ENCODE assay signal across 30 cellular contexts in genomic region chrX:2432298-2432863, GRCh38.
"Had no signal": no experiment of that assay in that cellular context is flagged by ENCODE, and none has a peak within 500 bp of the region (broad histone marks: within the 10 kb centered on the region; RNA-seq: fewer than 3 reads in every experiment).

No MANE protein-coding gene starts in this region.

- DNase-seq: activated CD4-positive, alpha-beta memory T cell treated with anti-CD3 and anti-CD28 coated beads, Interleukin-2, amount 10 ng/mL, durations not matched to agents 7 days and 5 days; activated CD4-positive, alpha-beta T cell treated with anti-CD3 and anti-CD28 coated beads, Interleukin-2, amount 10 ng/mL, durations not matched to agents 7 days and 5 days; activated CD8-positive, alpha-beta memory T cell treated with anti-CD3 and anti-CD28 coated beads, Interleukin-2, amount 50 U/mL, for 48 hours; activated gamma-delta T cell; activated naive CD4-positive, alpha-beta T cell treated with anti-CD3 and anti-CD28 coated beads, Interleukin-2, amount 10 ng/mL, durations not matched to agents 7 days and 5 days; activated naive CD8-positive, alpha-beta T cell treated with anti-CD3 and anti-CD28 coated beads, Interleukin-2, amount 10 ng/mL, durations not matched to agents 7 days and 5 days; activated T-cell treated with anti-CD3 and anti-CD28 coated beads, Interleukin-2, amount 50 U/mL, for 24 hours; cerebellar nuclear complex; colonic mucosa; dorsolateral prefrontal cortex; effector memory CD4-positive, alpha-beta T cell; erythroblast; head of caudate nucleus; hippocampal formation; left cardiac atrium; natural killer cell; stimulated activated CD4-positive, alpha-beta T cell treated with anti-CD3 and anti-CD28 coated beads, Interleukin-12 subunit alpha, Interleukin-12 subunit beta, amount 100 ng/mL, for 4 hours; stimulated activated CD4-positive, alpha-beta T cell treated with anti-CD3 and anti-CD28 coated beads, Interleukin-4, amount 100 ng/mL, for 24 hours; stomach; T-helper 1 cell; tibial artery had no signal

- H3K9me3 Mint-ChIP-seq: natural killer cell; stimulated activated effector memory CD8-positive, alpha-beta T cell treated with anti-CD3 and anti-CD28 coated beads, Interleukin-12 subunit alpha, Interleukin-12 subunit beta, amount 100 ng/mL, for 72 hours had no signal

- H3K4me1 Mint-ChIP-seq: activated CD4-positive, alpha-beta memory T cell treated with anti-CD3 and anti-CD28 coated beads, Interleukin-2, amount 10 ng/mL, durations not matched to agents 7 days and 5 days; activated CD4-positive, alpha-beta T cell treated with anti-CD3 and anti-CD28 coated beads, Interleukin-2, amount 10 ng/mL, durations not matched to agents 7 days and 5 days; activated naive CD4-positive, alpha-beta T cell treated with anti-CD3 and anti-CD28 coated beads, Interleukin-2, amount 10 ng/mL, durations not matched to agents 7 days and 5 days; activated naive CD8-positive, alpha-beta T cell treated with anti-CD3 and anti-CD28 coated beads, Interleukin-2, amount 10 ng/mL, durations not matched to agents 7 days and 5 days had no signal

- H3K36me3 ChIP-seq: cardiac muscle cell, colonic mucosa, neural progenitor cell had no signal

- H3K4me1 ChIP-seq: ascending aorta, colonic mucosa, gastroesophageal sphincter, neural progenitor cell, stomach, tibial artery had no signal

- H3K27ac Mint-ChIP-seq: activated CD4-positive, alpha-beta memory T cell treated with anti-CD3 and anti-CD28 coated beads, Interleukin-2, amount 10 ng/mL, durations not matched to agents 7 days and 5 days; activated CD4-positive, alpha-beta T cell treated with anti-CD3 and anti-CD28 coated beads, Interleukin-2, amount 10 ng/mL, durations not matched to agents 7 days and 5 days; activated naive CD4-positive, alpha-beta T cell treated with anti-CD3 and anti-CD28 coated beads, Interleukin-2, amount 10 ng/mL, durations not matched to agents 7 days and 5 days; activated naive CD8-positive, alpha-beta T cell treated with anti-CD3 and anti-CD28 coated beads, Interleukin-2, amount 10 ng/mL, durations not matched to agents 7 days and 5 days; activated T-cell treated with anti-CD3 and anti-CD28 coated beads, Interleukin-2, amount 50 U/mL, for 24 hours; stimulated activated effector memory CD8-positive, alpha-beta T cell treated with anti-CD3 and anti-CD28 coated beads, Interleukin-12 subunit alpha, Interleukin-12 subunit beta, amount 100 ng/mL, for 72 hours; T-helper 2 cell treated with Interferon-gamma antibody and Interleukin-4, amounts not matched to agents 5 μg/mL and 100 μg/mL, for 36 hours had no signal

- H3K27me3 ChIP-seq: ascending aorta, cardiac muscle cell, colonic mucosa, dorsolateral prefrontal cortex, gastroesophageal sphincter, neural progenitor cell, stomach, tibial artery had no signal

- H3K9me3 ChIP-seq: ascending aorta, colonic mucosa, gastroesophageal sphincter, stomach, tibial artery had no signal

- ATAC-seq: gastroesophageal sphincter; left cardiac atrium; natural killer cell; sciatic nerve; stimulated activated effector memory CD8-positive, alpha-beta T cell treated with anti-CD3 and anti-CD28 coated beads, Interleukin-12 subunit alpha, Interleukin-12 subunit beta, amount 100 ng/mL, for 72 hours had no signal

- H3K27me3 Mint-ChIP-seq: activated CD4-positive, alpha-beta memory T cell treated with anti-CD3 and anti-CD28 coated beads, Interleukin-2, amount 10 ng/mL, durations not matched to agents 7 days and 5 days; activated CD4-positive, alpha-beta T cell treated with anti-CD3 and anti-CD28 coated beads, Interleukin-2, amount 10 ng/mL, durations not matched to agents 7 days and 5 days; activated naive CD4-positive, alpha-beta T cell treated with anti-CD3 and anti-CD28 coated beads, Interleukin-2, amount 10 ng/mL, durations not matched to agents 7 days and 5 days; activated naive CD8-positive, alpha-beta T cell treated with anti-CD3 and anti-CD28 coated beads, Interleukin-2, amount 10 ng/mL, durations not matched to agents 7 days and 5 days; activated T-cell treated with anti-CD3 and anti-CD28 coated beads, Interleukin-2, amount 50 U/mL, for 24 hours; brain had no signal

- H3K4me3 Mint-ChIP-seq: activated CD4-positive, alpha-beta memory T cell treated with anti-CD3 and anti-CD28 coated beads, Interleukin-2, amount 10 ng/mL, durations not matched to agents 7 days and 5 days; activated CD4-positive, alpha-beta T cell treated with anti-CD3 and anti-CD28 coated beads, Interleukin-2, amount 10 ng/mL, durations not matched to agents 7 days and 5 days; activated naive CD4-positive, alpha-beta T cell treated with anti-CD3 and anti-CD28 coated beads, Interleukin-2, amount 10 ng/mL, durations not matched to agents 7 days and 5 days; activated naive CD8-positive, alpha-beta T cell treated with anti-CD3 and anti-CD28 coated beads, Interleukin-2, amount 10 ng/mL, durations not matched to agents 7 days and 5 days; activated T-cell treated with anti-CD3 and anti-CD28 coated beads, Interleukin-2, amount 50 U/mL, for 24 hours; brain; natural killer cell; neural progenitor cell; stimulated activated effector memory CD8-positive, alpha-beta T cell treated with anti-CD3 and anti-CD28 coated beads, Interleukin-12 subunit alpha, Interleukin-12 subunit beta, amount 100 ng/mL, for 72 hours; T-helper 2 cell treated with Interferon-gamma antibody and Interleukin-4, amounts not matched to agents 5 μg/mL and 100 μg/mL, for 36 hours had no signal

- H3K4me3 ChIP-seq: ascending aorta, cardiac muscle cell, colonic mucosa, dorsolateral prefrontal cortex, gastroesophageal sphincter, neural progenitor cell, skin epidermis, stomach, tibial artery had no signal

- H3K27ac ChIP-seq: ascending aorta, cardiac muscle cell, colonic mucosa, dorsolateral prefrontal cortex, gastroesophageal sphincter, neural progenitor cell, skin epidermis, stomach, tibial artery had no signal
